In the genomic region with DNA sequence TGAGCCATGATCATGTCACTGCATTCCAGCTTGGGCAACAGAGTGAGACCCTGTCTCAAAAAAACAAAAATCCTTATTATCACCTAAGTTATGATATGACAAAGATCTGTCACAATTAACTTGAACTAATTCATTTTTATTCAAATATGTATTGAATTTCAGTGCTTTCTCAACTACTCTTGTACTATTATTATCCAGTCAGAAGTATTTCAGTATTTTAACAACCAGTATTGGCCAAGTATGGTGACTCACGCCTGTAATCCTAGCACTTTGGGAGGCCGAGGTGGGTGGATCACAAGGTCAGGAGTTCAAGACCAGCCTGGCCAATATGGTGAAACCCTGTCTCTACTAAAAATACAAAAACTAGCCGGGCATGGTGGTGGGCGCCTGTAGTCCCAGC, we compare ENCODE assay signal across 7 cellular contexts. TPM values are rescaled to one million over a fixed set of nuclear protein-coding genes. Genes with fewer than 3 reads are reported as not detected.
A peak's percentile ranks its signal among the peaks of the same experiment; 100 is the strongest.
DNase-seq lines count a peak whose midpoint lies in the region; TF ChIP-seq lines count a peak whose summit lies in the region.
"Not testable (repeated sequence)": the region's sequence is repeated elsewhere in the genome, so short reads cannot be mapped to it uniquely, and the experiment has no call there.

No MANE protein-coding gene starts in this region.

- not testable (repeated sequence) for BruUV-seq in mammary epithelial cell (replicated peaks; lab: Mats Ljungman, UMichigan)

- WGBS in GM23248 (ENCODE audit: low coverage in 1 of 2, low lambda C conversion rate in 2 of 2, missing lambda C conversion rate in 2 of 2), 2 experiments = 26 to 27% methylated on average over 4 of the region's 4 CpGs
- 45% methylated on average over 4 of the region's 4 CpGs for WGBS in mammary epithelial cell (ENCODE audit: low coverage, missing lambda C conversion rate)
- WGBS in prostate gland = 57% methylated on average over 4 of the region's 4 CpGs

- not testable (repeated sequence) for H3K36me3 ChIP-seq in GM23248 (ENCODE audit: low read depth); mammary epithelial cell (ENCODE audit: insufficient read depth, low read length); prostate gland

- H3K4me3 ChIP-seq in GM23248; mammary epithelial cell (replicated peaks in 1 of 3; ENCODE audit: insufficient read depth in 1 of 3, low read depth in 2 of 3, low read length in 3 of 3); prostate gland: not testable (repeated sequence)

- not testable (repeated sequence) for H3K4me2 ChIP-seq in GM23248 (ENCODE audit: unreplicated experiment); mammary epithelial cell (ENCODE audit: insufficient read depth, low read depth, low read length)

- H3K9me3 ChIP-seq in GM23248 (ENCODE audit: low read depth); mammary epithelial cell (replicated peaks; ENCODE audit: insufficient read depth, low read length); prostate gland: not testable (repeated sequence)

- in situ Hi-C loops in GM23248 (cut with MboI) = not testable (repeated sequence)
- in situ Hi-C loops in mammary epithelial cell (cut with MboI; ENCODE audit: low sequenced_read_pairs in 2 of 2) = loop anchor here in 1 of 2 donors (25.0 kb wide), 1 partner anchor 226 kb away; no protein-coding TSS in a partner anchor

- H3K4me1 ChIP-seq in GM23248 (ENCODE audit: insufficient read depth) = peaks cover 25% of the 10 kb centered on the region
- peaks cover 32% of the 10 kb centered on the region for H3K4me1 ChIP-seq in mammary epithelial cell (ENCODE audit: insufficient read depth, low read length)
- H3K4me1 ChIP-seq in prostate gland (replicated peaks) = not testable (repeated sequence)

- not testable (repeated sequence) for H2AFZ ChIP-seq in GM23248; mammary epithelial cell (ENCODE audit: low read depth, low read length)

- H3K9ac ChIP-seq in GM23248 = peak overlapping the region; percentile 71
- not testable (repeated sequence) for H3K9ac ChIP-seq in mammary epithelial cell (ENCODE audit: insufficient read depth, low read length)

- dilution Hi-C loops in mammary epithelial cell (cut with HindIII; ENCODE audit: low sequenced_read_pairs) = not testable (repeated sequence)

- H3F3A ChIP-seq in GM23248 (ENCODE audit: insufficient read depth) = peaks cover 31% of the 10 kb centered on the region

- not testable (repeated sequence) for H3K27me3 ChIP-seq in GM23248 (replicated peaks; ENCODE audit: insufficient read depth); mammary epithelial cell (ENCODE audit: insufficient read depth, low read length); prostate gland (replicated peaks; ENCODE audit: insufficient read depth)

- not testable (repeated sequence) for H4K20me1 ChIP-seq in GM23248 (ENCODE audit: insufficient read depth); mammary epithelial cell (ENCODE audit: insufficient read depth, low read length)

- not testable (repeated sequence) for TF ChIP-seq POLR2A in prostate gland (IDR thresholded peaks at IDR 0.05)

- not testable (repeated sequence) for H3K79me2 ChIP-seq in GM23248 (ENCODE audit: insufficient read depth); mammary epithelial cell (ENCODE audit: insufficient read depth, low read length)

- not testable (repeated sequence) for H3K9me2 ChIP-seq in GM23248 (ENCODE audit: insufficient read depth)

- DNase-seq in GM23248 (peak; percentile 75), fibroblast of gingiva (ENCODE audit: low read depth) (peak; percentile 86), iris pigment epithelial cell (ENCODE audit: low read depth) (peak; percentile 74), stromal cell of bone marrow (ENCODE audit: low read depth) (peak; percentile 62)
- DNase-seq in RWPE1 (ENCODE audit: low spot score); mammary epithelial cell; prostate gland (ENCODE audit: low spot score): not testable (repeated sequence)

- TF ChIP-seq CTCF in RWPE1 (conservative IDR thresholded peaks at IDR 0.05; ENCODE audit: low read depth); mammary epithelial cell (conservative IDR thresholded peaks at IDR 0.05 in 1 of 2, IDR thresholded peaks at IDR 0.05 in 1 of 2; ENCODE audit: extremely low read depth in 1 of 2, insufficient read depth in 1 of 2, low read depth in 1 of 2, low read length in 2 of 2); prostate gland (IDR thresholded peaks at IDR 0.05): not testable (repeated sequence)

- CTCF ChIA-PET in RWPE1 (lab: Yijun Ruan, JAX); mammary epithelial cell (lab: Charles Lee; ENCODE audit: low non-redundant PET): not testable (repeated sequence)

- intact Hi-C loops in mammary epithelial cell (cut with micrococcal nuclease); prostate gland (cut with DNase I): not testable (repeated sequence)

- POLR2A ChIA-PET in RWPE1 (lab: Yijun Ruan, JAX; ENCODE audit: low non-redundant PET) = not testable (repeated sequence)

- H3K27ac ChIP-seq in GM23248 = peak overlapping the region; percentile 93
- peak overlapping the region; percentile 98 for H3K27ac ChIP-seq in RWPE1
- peak overlapping the region; percentile 17 for H3K27ac ChIP-seq in mammary epithelial cell (ENCODE audit: insufficient read depth, low read depth, low read length)
- peak overlapping the region; percentile 71 to 81 for H3K27ac ChIP-seq in prostate gland

RNA-seq across cellular contexts. Expression of a gene that starts 14.6 kb away (rescaled TPM):
- 75.7 and 114 TPM in 2 replicates for total RNA-seq in GM23248 (2014; rRNA removed; shearing (Covaris generic))
- 44.4 and 45.9 TPM in 2 replicates for polyA plus RNA-seq in GM23248 (2016; fragmentation: Nextera tagmentation; extraction: Ambion mirVana)
- 10 to 100 TPM; 59.2 to 92.4 TPM for total RNA-seq in mammary epithelial cell
- polyA plus RNA-seq in mammary epithelial cell = 56.3 TPM
- 72.5 TPM for polyA minus RNA-seq in mammary epithelial cell
- 100 to 1,000 TPM in 1 of 2 donors, 10 to 100 TPM in 1; 80.7 to 221 TPM for total RNA-seq in prostate gland

RNA-seq across cellular contexts. Expression of a gene that starts 15.0 kb away (rescaled TPM):
- total RNA-seq in GM23248 (2014; rRNA removed; shearing (Covaris generic)) = 32.1 and 41.5 TPM in 2 replicates
- 12.4 and 15.0 TPM in 2 replicates for polyA plus RNA-seq in GM23248 (2016; fragmentation: Nextera tagmentation; extraction: Ambion mirVana)
- 10 to 100 TPM; 15.7 to 23.4 TPM for total RNA-seq in mammary epithelial cell
- 11.7 TPM for polyA plus RNA-seq in mammary epithelial cell
- 18.6 TPM for polyA minus RNA-seq in mammary epithelial cell
- total RNA-seq in prostate gland = 10 to 100 TPM; 15.2 to 32.0 TPM

RNA-seq across cellular contexts. Expression of a gene that starts 27.5 kb away (rescaled TPM):
- 426 and 456 TPM in 2 replicates for total RNA-seq in GM23248 (2014; rRNA removed; shearing (Covaris generic))
- polyA plus RNA-seq in GM23248 (2016; fragmentation: Nextera tagmentation; extraction: Ambion mirVana) (367 and 393 TPM in 2 replicates), mammary epithelial cell (274 TPM)
- total RNA-seq in mammary epithelial cell (100 to 1,000 TPM; 328 to 370 TPM), prostate gland (100 to 1,000 TPM; 122 to 214 TPM)
- polyA minus RNA-seq in mammary epithelial cell = 353 TPM

RNA-seq across cellular contexts. Expression of a gene that starts 44.0 kb away (rescaled TPM):
- 11.9 and 16.4 TPM in 2 replicates for total RNA-seq in GM23248 (2014; rRNA removed; shearing (Covaris generic))
- polyA plus RNA-seq in GM23248 (2016; fragmentation: Nextera tagmentation; extraction: Ambion mirVana) = 12.3 and 14.2 TPM in 2 replicates
- total RNA-seq in mammary epithelial cell = 10 to 100 TPM; 20.2 to 55.5 TPM
- 23.9 TPM for polyA plus RNA-seq in mammary epithelial cell
- 21.0 TPM for polyA minus RNA-seq in mammary epithelial cell
- total RNA-seq in prostate gland = 10 to 100 TPM; 38.9 to 41.8 TPM

Comparison
In these comparisons a context has a peak if more than half of its experiments do, and no peak if none do; other contexts are left out.
1. H3K27ac ChIP-seq: peak in every context shown above with its lines; median percentile 98 in RWPE1; 93 in GM23248; 76 in prostate gland; 17 in mammary epithelial cell.